2 cellular contexts compared by ENCODE assay signal in genomic region chr11:76131142-76131541, GRCh38.
TF ChIP-seq lines count a peak whose summit lies in the region.

No MANE protein-coding gene starts in this region.

TF ChIP-seq in SK-N-SH, 30 proteins besides CTCF, POLR2A, EP300 and RAD21:
- TF ChIP-seq IRF3 (IDR thresholded peaks at IDR 0.05; ENCODE audit: low read depth, low read length) (no peak), CHD2 (IDR thresholded peaks at IDR 0.05; ENCODE audit: low read length, partially characterized antibody) (no peak), FOXM1 (IDR thresholded peaks at IDR 0.05; ENCODE audit: low read depth) (no peak), TCF12 (IDR thresholded peaks at IDR 0.05) (no peak), EZH2phosphoT487 (IDR thresholded peaks at IDR 0.05; ENCODE audit: borderline replicate concordance, low read depth) (no peak), NRF1 (IDR thresholded peaks at IDR 0.05; ENCODE audit: low read depth, low read length) (no peak), POLR2AphosphoS5 (IDR thresholded peaks at IDR 0.05; ENCODE audit: low read depth, low read length) (no peak), YY1 (IDR thresholded peaks at IDR 0.05; ENCODE audit: low read depth) (no peak), RXRA (IDR thresholded peaks at IDR 0.05; ENCODE audit: borderline replicate concordance, low read depth) (no peak), TEAD4 (IDR thresholded peaks at IDR 0.05; ENCODE audit: borderline replicate concordance, insufficient read depth) (no peak), ELF1 (IDR thresholded peaks at IDR 0.05) (no peak), REST (IDR thresholded peaks at IDR 0.05; ENCODE audit: low read depth, low read length) (no peak), MAX (IDR thresholded peaks at IDR 0.05; ENCODE audit: low read depth) (no peak), RCOR1 (IDR thresholded peaks at IDR 0.05; ENCODE audit: low read length) (no peak)
- TF ChIP-seq, protein P1, sequence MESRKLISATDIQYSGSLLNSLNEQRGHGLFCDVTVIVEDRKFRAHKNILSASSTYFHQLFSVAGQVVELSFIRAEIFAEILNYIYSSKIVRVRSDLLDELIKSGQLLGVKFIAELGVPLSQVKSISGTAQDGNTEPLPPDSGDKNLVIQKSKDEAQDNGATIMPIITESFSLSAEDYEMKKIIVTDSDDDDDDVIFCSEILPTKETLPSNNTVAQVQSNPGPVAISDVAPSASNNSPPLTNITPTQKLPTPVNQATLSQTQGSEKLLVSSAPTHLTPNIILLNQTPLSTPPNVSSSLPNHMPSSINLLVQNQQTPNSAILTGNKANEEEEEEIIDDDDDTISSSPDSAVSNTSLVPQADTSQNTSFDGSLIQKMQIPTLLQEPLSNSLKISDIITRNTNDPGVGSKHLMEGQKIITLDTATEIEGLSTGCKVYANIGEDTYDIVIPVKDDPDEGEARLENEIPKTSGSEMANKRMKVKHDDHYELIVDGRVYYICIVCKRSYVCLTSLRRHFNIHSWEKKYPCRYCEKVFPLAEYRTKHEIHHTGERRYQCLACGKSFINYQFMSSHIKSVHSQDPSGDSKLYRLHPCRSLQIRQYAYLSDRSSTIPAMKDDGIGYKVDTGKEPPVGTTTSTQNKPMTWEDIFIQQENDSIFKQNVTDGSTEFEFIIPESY (IDR thresholded peaks at IDR 0.05; ENCODE audit: borderline replicate concordance, low read depth), result no peak

TF ChIP-seq in SK-N-SH treated with all-trans-retinoic acid at 6 μM for 48 hours, 23 proteins besides CTCF, POLR2A, EP300 and RAD21 (continued from another document):
- TF ChIP-seq CREB5 (CRISPR knock-in tag; IDR thresholded peaks at IDR 0.05; ENCODE audit: low read depth), result no peak
- TF ChIP-seq POU6F1 (CRISPR knock-in tag; IDR thresholded peaks at IDR 0.05; ENCODE audit: borderline replicate concordance, low read depth), result no peak
- TF ChIP-seq BACH2 (CRISPR knock-in tag; IDR thresholded peaks at IDR 0.05; ENCODE audit: borderline replicate concordance), result no peak
